ENCODE assay signal across 19 cellular contexts in the genomic region with DNA sequence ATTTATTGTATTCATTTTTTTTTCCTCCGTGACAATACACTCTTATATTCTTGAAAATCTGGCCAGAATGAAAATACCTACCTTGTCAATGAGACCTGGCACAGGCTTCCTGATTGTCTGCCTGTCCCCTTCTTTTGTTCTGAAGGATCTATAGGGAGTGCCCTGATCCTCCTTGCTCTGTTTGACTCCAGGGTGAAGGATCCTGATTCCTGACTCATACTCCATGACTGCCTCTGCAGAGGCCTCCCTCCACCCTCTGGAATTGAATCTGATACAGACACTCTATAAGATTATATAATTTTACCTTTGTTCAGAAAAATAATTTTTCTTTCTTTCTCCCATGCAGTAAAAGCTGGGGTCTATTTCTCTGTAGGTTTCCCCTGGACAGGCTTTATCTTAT.
A peak's percentile ranks its signal among the peaks of the same experiment; 100 is the strongest.
DNase-seq lines count a peak whose midpoint lies in the region; ATAC-seq and TF ChIP-seq lines count a peak whose summit lies in the region.
"Had no signal": no experiment of that assay in that cellular context is flagged by ENCODE, and none has a peak within 500 bp of the region (broad histone marks: within the 10 kb centered on the region; RNA-seq: fewer than 3 reads in every experiment).

No MANE protein-coding gene starts in this region.

- H3K9me2 ChIP-seq in PC-3 (replicated peaks; ENCODE audit: low read length): no peaks in the 10 kb centered on the region

- H3K27ac ChIP-seq in PC-3 (ENCODE audit: low read length) (no peak overlapping the region), neural progenitor cell (no peak overlapping the region)

- H3K27me3 ChIP-seq in PC-3 (ENCODE audit: low read length) (no peaks in the 10 kb centered on the region), neural progenitor cell (no peaks in the 10 kb centered on the region)
- H3K27me3 ChIP-seq: BE2C had no signal

- intact Hi-C loops in PC-3 (cut with micrococcal nuclease): loop anchor here (5.0 kb wide), 2 partner anchors 38 to 202 kb away; no protein-coding TSS in a partner anchor

- peak overlapping the region; percentile 20 for H3K27ac Mint-ChIP-seq in endothelial cell (ENCODE audit: unreplicated experiment)
- H3K27ac Mint-ChIP-seq in neural progenitor cell: no peak overlapping the region
- H3K27ac Mint-ChIP-seq in activated naive CD4-positive, alpha-beta T cell treated with anti-CD3 and anti-CD28 coated beads, Interleukin-2, amount 10 ng/mL, durations not matched to agents 7 days and 5 days: no peak overlapping the region
- H3K27ac Mint-ChIP-seq: activated B cell treated with CpG ODN at 0.5 μM for 24 hours; naive thymus-derived CD8-positive, alpha-beta T cell had no signal

- TF ChIP-seq CTCF in PC-3 (conservative IDR thresholded peaks at IDR 0.05; ENCODE audit: low read depth, low read length) (no peak), endothelial cell (IDR thresholded peaks at IDR 0.05; ENCODE audit: unreplicated experiment) (no peak), neural progenitor cell (IDR thresholded peaks at IDR 0.05) (no peak)

- POLR2A ChIA-PET in PC-3 (lab: Charles Lee; ENCODE audit: unreplicated experiment): no interaction called here

- ATAC-seq in PC-3 (peak; percentile 73), HG03520 (IDR thresholded peaks at IDR 0.05; ENCODE audit: unreplicated experiment) (no peak), HG03196 (IDR thresholded peaks at IDR 0.05; ENCODE audit: unreplicated experiment) (no peak)
- ATAC-seq: HepG2; left lobe of liver; naive thymus-derived CD8-positive, alpha-beta T cell had no signal

- H3K4me3 Mint-ChIP-seq in endothelial cell (ENCODE audit: unreplicated experiment): no peak overlapping the region
- H3K4me3 Mint-ChIP-seq in neural progenitor cell: no peak overlapping the region
- H3K4me3 Mint-ChIP-seq in activated naive CD4-positive, alpha-beta T cell treated with anti-CD3 and anti-CD28 coated beads, Interleukin-2, amount 10 ng/mL, durations not matched to agents 7 days and 5 days: no peak overlapping the region
- H3K4me3 Mint-ChIP-seq: activated B cell treated with CpG ODN at 0.5 μM for 24 hours; naive thymus-derived CD8-positive, alpha-beta T cell had no signal

- no TSS peak for BruUV-seq in PC-3 (replicated peaks; lab: Mats Ljungman, UMichigan)

- H3F3A ChIP-seq in PC-3 (ENCODE audit: low read length, unreplicated experiment) (no peaks in the 10 kb centered on the region), neural progenitor cell (ENCODE audit: low read depth) (no peaks in the 10 kb centered on the region)

- H3K36me3 Mint-ChIP-seq in endothelial cell (ENCODE audit: low read depth, unreplicated experiment) (no peaks in the 10 kb centered on the region), neural progenitor cell (no peaks in the 10 kb centered on the region)
- H3K36me3 Mint-ChIP-seq in activated naive CD4-positive, alpha-beta T cell treated with anti-CD3 and anti-CD28 coated beads, Interleukin-2, amount 10 ng/mL, durations not matched to agents 7 days and 5 days: no peaks in the 10 kb centered on the region

- H3K4me1 Mint-ChIP-seq in endothelial cell (ENCODE audit: unreplicated experiment) (peaks cover 5% of the 10 kb centered on the region), neural progenitor cell (peaks cover 4% of the 10 kb centered on the region)
- no peaks in the 10 kb centered on the region for H3K4me1 Mint-ChIP-seq in activated naive CD4-positive, alpha-beta T cell treated with anti-CD3 and anti-CD28 coated beads, Interleukin-2, amount 10 ng/mL, durations not matched to agents 7 days and 5 days
- H3K4me1 Mint-ChIP-seq: activated B cell treated with CpG ODN at 0.5 μM for 24 hours; naive thymus-derived CD8-positive, alpha-beta T cell had no signal

- H3K9ac ChIP-seq in PC-3 (ENCODE audit: low read length) (no peak overlapping the region), neural progenitor cell (no peak overlapping the region)

- H2AFZ ChIP-seq in PC-3 (ENCODE audit: low read length) (no peak overlapping the region), neural progenitor cell (replicated peaks) (no peak overlapping the region)

- H3K4me1 ChIP-seq in PC-3 (ENCODE audit: insufficient read depth, low read length) (peaks cover 31% of the 10 kb centered on the region), neural progenitor cell (peaks cover 14% of the 10 kb centered on the region)
- H3K4me1 ChIP-seq: BE2C had no signal

- H3K36me3 ChIP-seq in PC-3 (ENCODE audit: low read depth, low read length): no peaks in the 10 kb centered on the region
- H3K36me3 ChIP-seq in neural progenitor cell: no peaks in the 10 kb centered on the region
- H3K36me3 ChIP-seq: BE2C had no signal

- H3K9me3 ChIP-seq in PC-3 (ENCODE audit: low read length) (no peaks in the 10 kb centered on the region), neural progenitor cell (ENCODE audit: low read depth) (no peaks in the 10 kb centered on the region)
- H3K9me3 ChIP-seq: BE2C had no signal

- CTCF ChIA-PET in PC-3 (lab: Charles Lee): no interaction called here
- CTCF ChIA-PET in activated naive CD4-positive, alpha-beta T cell treated with anti-CD3 and anti-CD28 coated beads, Interleukin-2, amount 10 ng/mL, durations not matched to agents 7 days and 5 days (lab: Charles Lee): no interaction called here

- H3K27me3 Mint-ChIP-seq in endothelial cell (ENCODE audit: unreplicated experiment) (no peaks in the 10 kb centered on the region), neural progenitor cell (ENCODE audit: insufficient read depth, low read depth) (no peaks in the 10 kb centered on the region)
- H3K27me3 Mint-ChIP-seq in activated naive CD4-positive, alpha-beta T cell treated with anti-CD3 and anti-CD28 coated beads, Interleukin-2, amount 10 ng/mL, durations not matched to agents 7 days and 5 days: no peaks in the 10 kb centered on the region

- H3K79me2 ChIP-seq in PC-3 (ENCODE audit: low read length) (no peaks in the 10 kb centered on the region), neural progenitor cell (ENCODE audit: low read depth) (no peaks in the 10 kb centered on the region)

- H3K9me3 Mint-ChIP-seq in endothelial cell (ENCODE audit: unreplicated experiment): no peaks in the 10 kb centered on the region
- H3K9me3 Mint-ChIP-seq in neural progenitor cell: no peaks in the 10 kb centered on the region
- no peaks in the 10 kb centered on the region for H3K9me3 Mint-ChIP-seq in activated naive CD4-positive, alpha-beta T cell treated with anti-CD3 and anti-CD28 coated beads, Interleukin-2, amount 10 ng/mL, durations not matched to agents 7 days and 5 days
- H3K9me3 Mint-ChIP-seq: activated B cell treated with CpG ODN at 0.5 μM for 24 hours; naive thymus-derived CD8-positive, alpha-beta T cell had no signal

- DNase-seq in EL (peak; percentile 55), PC-3 (peak; percentile 39), endothelial cell (ENCODE audit: low spot score) (no peak), neural progenitor cell (ENCODE audit: low spot score) (peak; percentile 50), SHP77 treated with DMSO at 0.1 percent for 48 hours (lab: John Stamatoyannopoulos, UW) (no peak)
- DNase-seq in activated naive CD4-positive, alpha-beta T cell treated with anti-CD3 and anti-CD28 coated beads, Interleukin-2, amount 10 ng/mL, durations not matched to agents 7 days and 5 days: no peak
- DNase-seq: activated B cell treated with CpG ODN at 0.5 μM for 24 hours; activated effector memory CD4-positive, alpha-beta T cell treated with anti-CD3 and anti-CD28 coated beads, Interleukin-2, amount 50 U/mL, for 16 hours; BE2C; hippocampal formation; naive thymus-derived CD8-positive, alpha-beta T cell; NCI-H2029 treated with DMSO at 0.1 percent for 48 hours; NCI-H748 treated with DMSO at 0.1 percent for 48 hours; retina; stimulated activated CD4-positive, alpha-beta T cell treated with anti-CD3 and anti-CD28 coated beads, Interleukin-15, amount 100 ng/mL, for 24 hours had no signal

- H3K4me2 ChIP-seq in PC-3 (ENCODE audit: low read length) (no peak overlapping the region), neural progenitor cell (no peak overlapping the region)

- no peaks in the 10 kb centered on the region for H4K20me1 ChIP-seq in PC-3 (ENCODE audit: low read length)
- no peaks in the 10 kb centered on the region for H4K20me1 ChIP-seq in neural progenitor cell (ENCODE audit: low read depth)

- no peak overlapping the region for H3K4me3 ChIP-seq in PC-3 (ENCODE audit: low read length)
- no peak overlapping the region for H3K4me3 ChIP-seq in neural progenitor cell

Comparison
In these comparisons a context has a peak if more than half of its experiments do, and no peak if none do; other contexts are left out.
1. DNase-seq: peak in EL (single experiment), PC-3 (single experiment) and neural progenitor cell (single experiment); none in endothelial cell (single experiment), SHP77 treated with DMSO at 0.1 percent for 48 hours (single experiment) and activated naive CD4-positive, alpha-beta T cell treated with anti-CD3 and anti-CD28 coated beads, Interleukin-2, amount 10 ng/mL, durations not matched to agents 7 days and 5 days (single experiment).